ENCODE assay signal across 1 cellular context in the genomic region with DNA sequence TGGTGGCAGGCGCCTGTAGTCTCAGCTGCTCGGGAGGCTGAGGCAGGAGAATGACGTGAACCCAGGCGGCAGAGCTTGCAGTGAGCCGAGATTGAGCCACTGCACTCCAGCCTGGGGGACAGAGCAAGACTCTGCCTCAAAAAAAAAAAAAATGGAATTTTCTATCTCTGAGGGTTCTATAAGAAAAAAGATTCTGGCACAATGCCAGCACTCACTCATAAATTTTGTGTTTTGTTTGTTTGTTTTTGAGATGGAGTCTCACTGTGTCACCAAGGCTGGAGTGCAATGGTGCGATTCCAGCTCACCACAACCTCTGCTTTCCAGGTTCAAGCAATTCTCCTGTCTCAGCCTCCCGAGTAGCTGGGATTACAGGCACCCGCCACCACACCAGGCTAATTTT. TPM values are rescaled to one million over a fixed set of nuclear protein-coding genes. Genes with fewer than 3 reads are reported as not detected.
"Had no signal": no experiment of that assay in that cellular context is flagged by ENCODE, and none has a peak within 500 bp of the region (broad histone marks: within the 10 kb centered on the region; RNA-seq: fewer than 3 reads in every experiment).

No MANE protein-coding gene starts in this region.

RNA-seq across cellular contexts. Expression of a gene that starts 38.1 kb away (rescaled TPM):
- total RNA-seq: HT-29 had no signal
